9 cellular contexts compared by ENCODE assay signal in genomic region chr5:132436936-132437335, GRCh38. TPM values are rescaled to one million over a fixed set of nuclear protein-coding genes. Genes with fewer than 3 reads are reported as not detected.
DNase-seq lines count a peak whose midpoint lies in the region; ATAC-seq and TF ChIP-seq lines count a peak whose summit lies in the region.
"Had no signal": no experiment of that assay in that cellular context is flagged by ENCODE, and none has a peak within 500 bp of the region (broad histone marks: within the 10 kb centered on the region; RNA-seq: fewer than 3 reads in every experiment).

No MANE protein-coding gene starts in this region.

- no peak for DNase-seq in Caco-2
- DNase-seq in stimulated activated naive CD4-positive, alpha-beta T cell treated with Interleukin-2 at 50 U/mL for 16 hours (lab: John Stamatoyannopoulos, UW) = no peak
- DNase-seq in glomerular visceral epithelial cell (ENCODE audit: extremely low spot score) = no peak
- DNase-seq in NCI-H345 treated with DMSO at 0.1 percent for 48 hours (lab: John Stamatoyannopoulos, UW; ENCODE audit: unreplicated experiment) = no peak
- DNase-seq: glutamatergic neuron had no signal

- no peak overlapping the region for H3K4me3 ChIP-seq in Caco-2 (ENCODE audit: low read depth, low read length)
- H3K4me3 ChIP-seq in esophagus (ENCODE audit: low read depth in 1 of 2, low read length in 2 of 2) = no peak overlapping the region
- no peak overlapping the region for H3K4me3 ChIP-seq in skeletal muscle tissue (ENCODE audit: low read length in 3 of 3)

- peak overlapping the region; percentile 90 for H3K27ac ChIP-seq in KOPT-K1 (ENCODE audit: low read depth, low read length, poor library complexity, severe bottlenecking)
- peak overlapping the region; percentile 41 to 63 for H3K27ac ChIP-seq in esophagus (ENCODE audit: low read depth in 2 of 2, low read length in 1 of 2)
- peak overlapping the region; percentile 59 for H3K27ac ChIP-seq in skeletal muscle tissue (ENCODE audit: low read depth, low read length)

- TF ChIP-seq CTCF in Caco-2 (IDR thresholded peaks at IDR 0.05; ENCODE audit: insufficient read depth in 1 of 2, low read depth in 1 of 2, low read length in 1 of 2, severe bottlenecking in 1 of 2, unreplicated experiment in 1 of 2) = no peak

- H3K4me1 Mint-ChIP-seq in Caco-2 (ENCODE audit: low read depth, unreplicated experiment) = peaks cover 22% of the 10 kb centered on the region

- H3K4me3 Mint-ChIP-seq in Caco-2 (ENCODE audit: unreplicated experiment) = no peak overlapping the region

- H3K27ac Mint-ChIP-seq in Caco-2 (ENCODE audit: unreplicated experiment) = peak overlapping the region; percentile 64

- H3K9me3 ChIP-seq in Caco-2 = no peaks in the 10 kb centered on the region
- no peaks in the 10 kb centered on the region for H3K9me3 ChIP-seq in KOPT-K1 (ENCODE audit: insufficient read depth, low read length, poor library complexity, severe bottlenecking)
- no peaks in the 10 kb centered on the region for H3K9me3 ChIP-seq in esophagus (ENCODE audit: control insufficient read depth in 2 of 2, insufficient read depth in 1 of 2, low read depth in 1 of 2, low read length in 1 of 2)
- no peaks in the 10 kb centered on the region for H3K9me3 ChIP-seq in skeletal muscle tissue (ENCODE audit: control insufficient read depth in 3 of 3, low read length in 3 of 3)

- no peaks in the 10 kb centered on the region for H3K9me3 Mint-ChIP-seq in Caco-2 (ENCODE audit: unreplicated experiment)

- POLR2A ChIA-PET in Caco-2 (lab: Charles Lee) = no interaction called here

- H3K36me3 ChIP-seq in Caco-2 (ENCODE audit: control insufficient read depth, insufficient read depth, low read length) = no peaks in the 10 kb centered on the region
- H3K36me3 ChIP-seq in KOPT-K1 (ENCODE audit: insufficient read depth, low read length) = peaks cover 67% of the 10 kb centered on the region
- no peaks in the 10 kb centered on the region for H3K36me3 ChIP-seq in esophagus (ENCODE audit: control insufficient read depth in 2 of 2, insufficient read depth in 2 of 2, low read length in 1 of 2)
- H3K36me3 ChIP-seq in skeletal muscle tissue (ENCODE audit: control insufficient read depth in 3 of 3, insufficient read depth in 3 of 3, low read length in 3 of 3) = no peaks in the 10 kb centered on the region

- intact Hi-C loops in Caco-2 (cut with micrococcal nuclease; ENCODE audit: unreplicated experiment) = no loop called here

- H3K27me3 ChIP-seq in Caco-2 (replicated peaks; ENCODE audit: control insufficient read depth, insufficient read depth, low read length) (no peaks in the 10 kb centered on the region), esophagus (ENCODE audit: control insufficient read depth in 1 of 2, insufficient read depth in 2 of 2, low read length in 2 of 2) (no peaks in the 10 kb centered on the region), skeletal muscle tissue (ENCODE audit: control insufficient read depth in 3 of 3, insufficient read depth in 3 of 3, low read length in 3 of 3) (no peaks in the 10 kb centered on the region)

- WGBS in esophagus, 2 donors = 94 to 97% methylated on average over 3 of the region's 3 CpGs

- no peaks in the 10 kb centered on the region for H3K36me3 Mint-ChIP-seq in Caco-2 (ENCODE audit: insufficient read depth, unreplicated experiment)

- H3K4me1 ChIP-seq in Caco-2 = peaks cover 14% of the 10 kb centered on the region; the same call in 1 of the 2 replicates
- peaks cover 11 to 17% of the 10 kb centered on the region in 2 donors for H3K4me1 ChIP-seq in esophagus (ENCODE audit: control insufficient read depth in 2 of 2, insufficient read depth in 2 of 2, low read length in 1 of 2)
- H3K4me1 ChIP-seq in skeletal muscle tissue (ENCODE audit: control insufficient read depth in 3 of 3, insufficient read depth in 3 of 3, low read length in 3 of 3) = peaks cover 40 to 61% (median 56%) of the 10 kb centered on the region in 3 donors

- H3K9ac ChIP-seq in skeletal muscle tissue (ENCODE audit: low read depth in 1 of 3, low read length in 3 of 3) = no peak overlapping the region

- no peak for ATAC-seq in HG02884 (IDR thresholded peaks at IDR 0.05; ENCODE audit: unreplicated experiment)

- BruUV-seq in Caco-2 (replicated peaks; lab: Mats Ljungman, UMichigan) = no TSS peak

- no peaks in the 10 kb centered on the region for H3K27me3 Mint-ChIP-seq in Caco-2 (ENCODE audit: insufficient read depth, unreplicated experiment)

- CTCF ChIA-PET in Caco-2 (lab: Charles Lee) = no interaction called here

RNA-seq across cellular contexts. Expression of gene IRF1, which starts 53.6 kb away (rescaled TPM):
- total RNA-seq in Caco-2 (2022) (16.0 and 16.8 TPM in 2 replicates), skeletal muscle tissue (5.2 TPM)
- polyA plus RNA-seq in esophagus = 10 to 100 TPM in 1 of 2 donors, 1 to 10 TPM in 1; 7.5 to 14.2 TPM
